25 cellular contexts compared by ENCODE assay signal in the genomic region with DNA sequence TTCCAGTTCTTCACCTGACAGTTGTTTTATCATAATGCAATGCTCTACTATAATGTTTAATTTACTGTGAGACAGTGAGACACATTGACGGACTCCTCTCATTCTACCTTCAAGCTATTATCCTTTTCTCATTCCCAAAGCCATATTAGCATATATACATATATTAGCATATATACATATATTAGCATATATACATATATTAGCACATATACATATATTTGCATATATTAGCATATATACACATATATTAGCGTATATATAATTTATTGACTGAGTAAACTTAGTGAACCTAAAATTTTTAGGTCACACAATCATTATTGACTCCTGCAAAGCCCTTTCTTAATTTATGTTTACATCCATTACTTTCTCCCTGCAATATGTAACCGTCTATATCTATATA.
"Had no signal": no experiment of that assay in that cellular context is flagged by ENCODE, and none has a peak within 500 bp of the region (broad histone marks: within the 10 kb centered on the region; RNA-seq: fewer than 3 reads in every experiment).

No MANE protein-coding gene starts in this region.

- DNase-seq: heart right ventricle; islet precursor cell; left ventricle myocardium inferior; midbrain; mucosa of descending colon; naive thymus-derived CD4-positive, alpha-beta T cell; occipital lobe; ovary; spleen; stimulated activated CD4-positive, alpha-beta T cell treated with anti-CD3 and anti-CD28 coated beads, Interleukin-4, amount 100 ng/mL, for 24 hours; stimulated activated naive CD4-positive, alpha-beta T cell; stimulated activated naive CD8-positive, alpha-beta T cell treated with anti-CD3 and anti-CD28 coated beads, Interleukin-15, amount 100 ng/mL, for 72 hours; substantia nigra; uterus had no signal

- H3K9me3 Mint-ChIP-seq: type B pancreatic cell had no signal

- H3K36me3 Mint-ChIP-seq: naive thymus-derived CD4-positive, alpha-beta T cell; natural killer cell treated with Interleukin-12 subunit alpha and Interleukin-12 subunit beta and Interleukin-15 and Interleukin-18, amount 100 ng/mL, for 72 hours; stimulated activated effector memory CD8-positive, alpha-beta T cell treated with anti-CD3 and anti-CD28 coated beads, Interleukin-12 subunit alpha, Interleukin-12 subunit beta, amount 100 ng/mL, for 72 hours; type B pancreatic cell had no signal

- H3K4me1 ChIP-seq: heart right ventricle, left ventricle myocardium inferior, right atrium auricular region, spleen, tibial nerve, uterus had no signal

- H3K4me3 Mint-ChIP-seq: naive thymus-derived CD4-positive, alpha-beta T cell; natural killer cell treated with Interleukin-12 subunit alpha and Interleukin-12 subunit beta and Interleukin-15 and Interleukin-18, amount 100 ng/mL, for 72 hours; neural crest cell; stimulated activated effector memory CD8-positive, alpha-beta T cell treated with anti-CD3 and anti-CD28 coated beads, Interleukin-12 subunit alpha, Interleukin-12 subunit beta, amount 100 ng/mL, for 72 hours; stimulated activated naive CD8-positive, alpha-beta T cell treated with anti-CD3 and anti-CD28 coated beads, Interleukin-15, amount 100 ng/mL, for 72 hours; type B pancreatic cell had no signal

- H3K4me1 Mint-ChIP-seq: naive thymus-derived CD4-positive, alpha-beta T cell; neural crest cell; stimulated activated effector memory CD8-positive, alpha-beta T cell treated with anti-CD3 and anti-CD28 coated beads, Interleukin-12 subunit alpha, Interleukin-12 subunit beta, amount 100 ng/mL, for 72 hours; stimulated activated naive CD8-positive, alpha-beta T cell treated with anti-CD3 and anti-CD28 coated beads, Interleukin-15, amount 100 ng/mL, for 72 hours had no signal

- H3K27me3 ChIP-seq: heart right ventricle, hepatocyte, ovary, right atrium auricular region, spleen, tibial nerve, uterus had no signal

- H3K9me3 ChIP-seq: heart right ventricle, ovary, right atrium auricular region, tibial nerve, uterus had no signal

- ATAC-seq: heart right ventricle; mucosa of descending colon; naive thymus-derived CD4-positive, alpha-beta T cell; natural killer cell treated with Interleukin-12 subunit alpha and Interleukin-12 subunit beta and Interleukin-15 and Interleukin-18, amount 100 ng/mL, for 72 hours; sciatic nerve; stimulated activated effector memory CD8-positive, alpha-beta T cell treated with anti-CD3 and anti-CD28 coated beads, Interleukin-12 subunit alpha, Interleukin-12 subunit beta, amount 100 ng/mL, for 72 hours; stimulated activated naive CD8-positive, alpha-beta T cell treated with anti-CD3 and anti-CD28 coated beads, Interleukin-15, amount 100 ng/mL, for 72 hours had no signal

- H3K27ac ChIP-seq: heart right ventricle, hepatocyte, left ventricle myocardium inferior, ovary, right atrium auricular region, skin epidermis, spleen, tibial nerve, uterus had no signal

- H3K27ac Mint-ChIP-seq: naive thymus-derived CD4-positive, alpha-beta T cell; natural killer cell treated with Interleukin-12 subunit alpha and Interleukin-12 subunit beta and Interleukin-15 and Interleukin-18, amount 100 ng/mL, for 72 hours; progenitor cell of endocrine pancreas; stimulated activated effector memory CD8-positive, alpha-beta T cell treated with anti-CD3 and anti-CD28 coated beads, Interleukin-12 subunit alpha, Interleukin-12 subunit beta, amount 100 ng/mL, for 72 hours; stimulated activated naive CD8-positive, alpha-beta T cell treated with anti-CD3 and anti-CD28 coated beads, Interleukin-15, amount 100 ng/mL, for 72 hours; type B pancreatic cell had no signal

- H3K36me3 ChIP-seq: heart right ventricle, left ventricle myocardium inferior, ovary, right atrium auricular region, spleen, tibial nerve, uterus had no signal

- H3K27me3 Mint-ChIP-seq: naive thymus-derived CD4-positive, alpha-beta T cell; natural killer cell treated with Interleukin-12 subunit alpha and Interleukin-12 subunit beta and Interleukin-15 and Interleukin-18, amount 100 ng/mL, for 72 hours; progenitor cell of endocrine pancreas; stimulated activated naive CD8-positive, alpha-beta T cell treated with anti-CD3 and anti-CD28 coated beads, Interleukin-15, amount 100 ng/mL, for 72 hours; type B pancreatic cell had no signal

- H3K4me3 ChIP-seq: heart right ventricle, hepatocyte, left ventricle myocardium inferior, lung, mucosa of descending colon, ovary, right atrium auricular region, skin epidermis, spleen, tibial nerve, uterus had no signal
